ENCODE assay signal across 9 cellular contexts in genomic region chr11:7511405-7511804, GRCh38. TPM values are rescaled to one million over a fixed set of nuclear protein-coding genes. Genes with fewer than 3 reads are reported as not detected.
DNase-seq lines count a peak whose midpoint lies in the region; ATAC-seq and TF ChIP-seq lines count a peak whose summit lies in the region.
"Had no signal": no experiment of that assay in that cellular context is flagged by ENCODE, and none has a peak within 500 bp of the region (broad histone marks: within the 10 kb centered on the region; RNA-seq: fewer than 3 reads in every experiment).

No MANE protein-coding gene starts in this region.

- TF ChIP-seq CTCF in mesothelial cell of epicardium (IDR thresholded peaks at IDR 0.05; ENCODE audit: unreplicated experiment) (no peak), tibial nerve (IDR thresholded peaks at IDR 0.05) (no peak)

- peaks cover 0 to 34% (median 25%) of the 10 kb centered on the region in 4 donors for H3K4me1 ChIP-seq in tibial nerve

- peak; percentile 51 for DNase-seq in NCI-H2107 treated with DMSO at 0.1 percent for 48 hours (lab: John Stamatoyannopoulos, UW; ENCODE audit: unreplicated experiment)
- no peak for DNase-seq in NCI-H2107 (lab: John Stamatoyannopoulos, UW)
- DNase-seq in caudate nucleus (lab: John Stamatoyannopoulos, UW), result peak in 58 of 61 donors; percentile 7 to 79 (median 54)
- no peak for DNase-seq in mesothelial cell of epicardium (ENCODE audit: low spot score in 2 of 2, unreplicated experiment in 2 of 2)
- DNase-seq in tibial nerve (ENCODE audit: low spot score in 2 of 2), result peak; percentile 30 to 66
- DNase-seq in activated CD4-positive, alpha-beta memory T cell treated with anti-CD3 and anti-CD28 coated beads for 36 hours, result no peak
- no peak for DNase-seq in stimulated activated CD4-positive, alpha-beta T cell treated with anti-CD3 and anti-CD28 coated beads, Interleukin-12 subunit alpha, Interleukin-12 subunit beta, amount 100 ng/mL, for 4 hours

- peaks cover 7% of the 10 kb centered on the region for H3K36me3 Mint-ChIP-seq in mesothelial cell of epicardium
- H3K36me3 Mint-ChIP-seq in activated CD4-positive, alpha-beta memory T cell treated with anti-CD3 and anti-CD28 coated beads for 36 hours, result no peaks in the 10 kb centered on the region

- no peak for ATAC-seq in HG02970 (IDR thresholded peaks at IDR 0.05; ENCODE audit: low FRiP score, unreplicated experiment)

- TF ChIP-seq EP300 in tibial nerve (IDR thresholded peaks at IDR 0.05), result peak; percentile 84 to 86

- no peak overlapping the region for H3K4me3 ChIP-seq in tibial nerve

- H3K27ac Mint-ChIP-seq in mesothelial cell of epicardium, result peak overlapping the region; percentile 60
- H3K27ac Mint-ChIP-seq in activated CD4-positive, alpha-beta memory T cell treated with anti-CD3 and anti-CD28 coated beads for 36 hours, result no peak overlapping the region

- POLR2A ChIA-PET in activated CD4-positive, alpha-beta memory T cell treated with anti-CD3 and anti-CD28 coated beads for 36 hours (lab: Charles Lee), result no interaction called here

- no peaks in the 10 kb centered on the region for H3K36me3 ChIP-seq in tibial nerve

- WGBS in tibial nerve, 2 donors, result 32 to 33% methylated on average over 5 of the region's 5 CpGs

- H3K27me3 Mint-ChIP-seq in mesothelial cell of epicardium (ENCODE audit: low read depth), result no peaks in the 10 kb centered on the region
- no peaks in the 10 kb centered on the region for H3K27me3 Mint-ChIP-seq in activated CD4-positive, alpha-beta memory T cell treated with anti-CD3 and anti-CD28 coated beads for 36 hours

- no peaks in the 10 kb centered on the region for H3K9me3 Mint-ChIP-seq in mesothelial cell of epicardium
- H3K9me3 Mint-ChIP-seq in activated CD4-positive, alpha-beta memory T cell treated with anti-CD3 and anti-CD28 coated beads for 36 hours, result no peaks in the 10 kb centered on the region

- intact Hi-C loops in activated CD4-positive, alpha-beta memory T cell treated with anti-CD3 and anti-CD28 coated beads for 36 hours (cut with micrococcal nuclease), result no loop called here

- no peak overlapping the region for H3K4me3 Mint-ChIP-seq in mesothelial cell of epicardium
- no peak overlapping the region for H3K4me3 Mint-ChIP-seq in activated CD4-positive, alpha-beta memory T cell treated with anti-CD3 and anti-CD28 coated beads for 36 hours

- peaks cover 45% of the 10 kb centered on the region for H3K4me1 Mint-ChIP-seq in mesothelial cell of epicardium
- peaks cover 17% of the 10 kb centered on the region for H3K4me1 Mint-ChIP-seq in activated CD4-positive, alpha-beta memory T cell treated with anti-CD3 and anti-CD28 coated beads for 36 hours (ENCODE audit: low read depth)

- no peak for TF ChIP-seq POLR2A in tibial nerve (IDR thresholded peaks at IDR 0.05)

- CTCF ChIA-PET in activated CD4-positive, alpha-beta memory T cell treated with anti-CD3 and anti-CD28 coated beads for 36 hours (lab: Charles Lee), result interaction anchor here (0.8 to 5.3 kb wide), 8 partner anchors 12 to 414 kb away, joined by 3 to 41 read pairs (median 6); no protein-coding TSS in a partner anchor

- no peaks in the 10 kb centered on the region for H3K27me3 ChIP-seq in tibial nerve

- H3K9me3 ChIP-seq in tibial nerve, result no peaks in the 10 kb centered on the region

- H3K27ac ChIP-seq in caudate nucleus (ENCODE audit: low read depth, low read length) (peak overlapping the region; percentile 99), tibial nerve (peak overlapping the region; percentile 89 to 96 (median 95))

RNA-seq across cellular contexts. Expression of gene PPFIBP2, which starts 2.4 kb away (rescaled TPM):
- total RNA-seq in mesothelial cell of epicardium (65.8 to 73.8 TPM (median 69.1 TPM) in 3 replicates), tibial nerve (100 to 1,000 TPM in 1 of 4 donors, 10 to 100 TPM in 3; 19.8 to 110 (median 29.2) TPM)
- 1 to 10 TPM; 8.8 to 9.2 TPM for total RNA-seq in activated CD4-positive, alpha-beta memory T cell treated with anti-CD3 and anti-CD28 coated beads for 36 hours

RNA-seq across cellular contexts. Expression of gene OLFML1, which starts 26.1 kb away (rescaled TPM):
- total RNA-seq in mesothelial cell of epicardium (45.3 to 47.7 TPM (median 45.6 TPM) in 3 replicates), tibial nerve (10 to 100 TPM in 1 of 4 donors, 1 to 10 TPM in 3; 1.2 to 13.1 (median 6.6) TPM)
- total RNA-seq in activated CD4-positive, alpha-beta memory T cell treated with anti-CD3 and anti-CD28 coated beads for 36 hours, result not detected
- total RNA-seq: A673 had no signal

Comparison
In these comparisons a context has a peak if more than half of its experiments do, and no peak if none do; other contexts are left out.
1. DNase-seq: peak in NCI-H2107 treated with DMSO at 0.1 percent for 48 hours (single experiment), caudate nucleus (58 of 61) and tibial nerve (2 of 2); none in NCI-H2107 (single experiment), mesothelial cell of epicardium (0 of 2), activated CD4-positive, alpha-beta memory T cell treated with anti-CD3 and anti-CD28 coated beads for 36 hours (single experiment) and stimulated activated CD4-positive, alpha-beta T cell treated with anti-CD3 and anti-CD28 coated beads, Interleukin-12 subunit alpha, Interleukin-12 subunit beta, amount 100 ng/mL, for 4 hours (single experiment).